ENCODE assay signal across 7 cellular contexts in genomic region chr9:1049641-1050040, GRCh38. TPM values are rescaled to one million over a fixed set of nuclear protein-coding genes. Genes with fewer than 3 reads are reported as not detected.
DNase-seq lines count a peak whose midpoint lies in the region; ATAC-seq lines count a peak whose summit lies in the region.

No MANE protein-coding gene starts in this region.

- H3K9ac ChIP-seq in HUES48 (ENCODE audit: low read depth, low read length) (no peak overlapping the region), skeletal muscle satellite cell (ENCODE audit: low read depth, low read length) (no peak overlapping the region)

- peak overlapping the region; percentile 78 for H3K4me2 ChIP-seq in skeletal muscle satellite cell (ENCODE audit: low read length)

- DNase-seq in NCI-H748 (lab: John Stamatoyannopoulos, UW; ENCODE audit: unreplicated experiment) (peak; percentile 73), 8988T (no peak), NCI-H2107 treated with DMSO at 0.1 percent for 48 hours (lab: John Stamatoyannopoulos, UW; ENCODE audit: unreplicated experiment) (no peak)
- DNase-seq in effector memory CD8-positive, alpha-beta T cell = no peak

- peaks cover 100% of the 10 kb centered on the region for H3K27me3 ChIP-seq in HUES48 (ENCODE audit: control insufficient read depth, insufficient read depth, low read length)
- peaks cover 59% of the 10 kb centered on the region for H3K27me3 ChIP-seq in skeletal muscle satellite cell (ENCODE audit: control insufficient read depth, insufficient read depth, low read length)

- ATAC-seq in effector memory CD8-positive, alpha-beta T cell (replicated peaks) = no peak
- no peak for ATAC-seq in HG03571 (IDR thresholded peaks at IDR 0.05; ENCODE audit: unreplicated experiment)

- no peaks in the 10 kb centered on the region for H3K36me3 ChIP-seq in HUES48 (ENCODE audit: control insufficient read depth, insufficient read depth, low read length)
- H3K36me3 ChIP-seq in skeletal muscle satellite cell (ENCODE audit: insufficient read depth, low read length) = no peaks in the 10 kb centered on the region

- H3K36me3 Mint-ChIP-seq in effector memory CD8-positive, alpha-beta T cell (ENCODE audit: insufficient read depth) = peaks cover 3% of the 10 kb centered on the region

- H3K4me3 Mint-ChIP-seq in effector memory CD8-positive, alpha-beta T cell = peak overlapping the region; percentile 56 to 61

- peaks cover 24 to 34% of the 10 kb centered on the region in 2 donors for H3K4me1 Mint-ChIP-seq in effector memory CD8-positive, alpha-beta T cell (ENCODE audit: low read depth in 2 of 2)

- H3K4me1 ChIP-seq in HUES48 (ENCODE audit: control insufficient read depth, insufficient read depth, low read length) (peaks cover 29% of the 10 kb centered on the region), skeletal muscle satellite cell (ENCODE audit: control insufficient read depth, insufficient read depth, low read length) (peaks cover 27% of the 10 kb centered on the region)

- peaks cover 77 to 93% of the 10 kb centered on the region in 2 donors for H3K27me3 Mint-ChIP-seq in effector memory CD8-positive, alpha-beta T cell

- H3K27ac Mint-ChIP-seq in effector memory CD8-positive, alpha-beta T cell = no peak overlapping the region

- H3K9me3 ChIP-seq in HUES48 (ENCODE audit: control insufficient read depth, insufficient read depth, low read length) = no peaks in the 10 kb centered on the region
- H3K9me3 ChIP-seq in skeletal muscle satellite cell (replicated peaks; ENCODE audit: low read length) = no peaks in the 10 kb centered on the region

- no peak overlapping the region for H3K27ac ChIP-seq in HUES48 (ENCODE audit: low read depth, low read length)

- H3K4me3 ChIP-seq in HUES48 (ENCODE audit: low read depth, low read length) (peak overlapping the region; percentile 33; the same call in 1 of the 2 replicates), skeletal muscle satellite cell (ENCODE audit: low read length) (peak overlapping the region; percentile 55)

- no peaks in the 10 kb centered on the region for H3K9me3 Mint-ChIP-seq in effector memory CD8-positive, alpha-beta T cell

RNA-seq across cellular contexts. Expression of gene DMRT2, which starts 0.5 kb away (rescaled TPM):
- 0.51 and 0.87 TPM in 2 replicates for total RNA-seq in skeletal muscle satellite cell (2012; rRNA removed)
